ENCODE assay signal across 8 cellular contexts in the genomic region with DNA sequence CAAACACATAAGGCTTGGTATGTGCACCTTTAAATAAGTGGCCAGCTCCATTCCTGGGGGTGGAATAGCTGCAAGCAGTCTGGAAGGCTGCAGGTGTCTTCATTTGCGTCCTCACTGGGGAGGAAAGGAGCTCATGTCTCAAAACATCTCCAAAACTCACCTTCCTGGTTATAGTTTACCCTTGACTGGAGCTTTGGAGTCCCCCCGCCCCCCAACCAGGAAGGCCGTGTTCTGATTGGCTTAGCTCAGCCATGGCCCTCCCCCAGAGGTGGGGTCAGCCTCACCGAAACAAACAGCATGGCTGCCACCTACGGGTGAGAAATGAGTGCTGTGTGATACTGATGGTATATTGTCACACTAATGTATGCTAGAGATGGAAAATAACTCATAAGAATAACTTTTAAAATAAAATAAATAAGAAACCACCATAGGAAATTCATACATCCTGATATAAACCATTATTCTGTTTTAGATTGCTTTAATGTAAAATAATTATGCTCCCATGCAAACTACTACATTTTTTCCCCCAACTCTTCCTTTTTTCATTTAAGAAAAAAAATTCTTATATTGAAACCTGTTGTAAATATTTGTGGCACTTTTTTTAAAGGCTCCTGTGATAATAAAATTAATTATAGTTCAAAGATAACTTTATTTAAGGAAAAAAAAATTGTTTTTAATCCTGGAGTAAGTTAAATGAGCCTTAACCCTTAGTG.
DNase-seq lines count a peak whose midpoint lies in the region; ATAC-seq and TF ChIP-seq lines count a peak whose summit lies in the region.

No MANE protein-coding gene starts in this region.

- CTCF ChIA-PET in HEK293 (lab: Yijun Ruan, JAX) = interaction anchor here (0.6 to 6.8 kb wide), 38 partner anchors 9 to 1443 kb away, joined by 3 to 136 read pairs (median 4); no protein-coding TSS in a partner anchor

- TF ChIP-seq EP300 in esophagus muscularis mucosa (IDR thresholded peaks at IDR 0.05) = no peak

- no peak for TF ChIP-seq POLR2A in esophagus muscularis mucosa (IDR thresholded peaks at IDR 0.05; ENCODE audit: low read depth)

- H3K4me3 ChIP-seq in GM12864 (ENCODE audit: low read depth, low read length) (no peak overlapping the region), HEK293 (ENCODE audit: low read depth, low read length) (no peak overlapping the region), esophagus muscularis mucosa (no peak overlapping the region)

- WGBS in esophagus muscularis mucosa = 79% methylated on average over 5 of the region's 5 CpGs

- H3K4me1 ChIP-seq in HEK293 (ENCODE audit: control insufficient read depth, insufficient read depth, low read length) = no peaks in the 10 kb centered on the region
- H3K4me1 ChIP-seq in esophagus muscularis mucosa = no peaks in the 10 kb centered on the region

- TF ChIP-seq CTCF in GM12864 (IDR thresholded peaks at IDR 0.05; ENCODE audit: low read depth, low read length, missing control alignments) = peak; percentile 18
- peak; percentile 50; the same call in 1 of the 2 replicates for TF ChIP-seq CTCF in HEK293 (tag by site-specific recombination; IDR thresholded peaks at IDR 0.05)
- peak; percentile 90 for TF ChIP-seq CTCF in LNCAP (IDR thresholded peaks at IDR 0.05)
- no peak for TF ChIP-seq CTCF in esophagus muscularis mucosa (IDR thresholded peaks at IDR 0.05)

- H3K27ac ChIP-seq in HEK293 (ENCODE audit: extremely low read depth, low read depth, low read length) (no peak overlapping the region), esophagus muscularis mucosa (replicated peaks in 1 of 4) (no peak overlapping the region)

- H3K27me3 ChIP-seq in esophagus muscularis mucosa = no peaks in the 10 kb centered on the region

- H3K36me3 ChIP-seq in HEK293 (ENCODE audit: control insufficient read depth in 2 of 2, insufficient read depth in 1 of 2, low read length in 2 of 2) (no peaks in the 10 kb centered on the region), esophagus muscularis mucosa (peaks cover 0 to 52% (median 19%) of the 10 kb centered on the region in 4 donors)

- intact Hi-C loops in esophagus muscularis mucosa (cut with DNase I) = no loop called here

- ATAC-seq in esophagus mucosa = peak; percentile 66

- H3K9me3 ChIP-seq in HEK293 (ENCODE audit: control insufficient read depth, insufficient read depth, low read depth, low read length) (no peaks in the 10 kb centered on the region), esophagus muscularis mucosa (no peaks in the 10 kb centered on the region)

- DNase-seq in 8988T = peak; percentile 30
- no peak for DNase-seq in GM12864 (ENCODE audit: low read depth)
- DNase-seq in T follicular helper cell (ENCODE audit: low read depth) = peak; percentile 0
- peak; percentile 73 for DNase-seq in pons (ENCODE audit: low spot score)
- no peak for DNase-seq in esophagus muscularis mucosa (ENCODE audit: extremely low spot score)

- POLR2A ChIA-PET in HEK293 (lab: Yijun Ruan, JAX) = interaction anchor here (1.0 kb wide), 2 partner anchors 44 to 1195 kb away, joined by 3 read pairs; a partner anchor contains a TSS

TF ChIP-seq in HEK293, 187 proteins besides CTCF, POLR2A, EP300 and RAD21 (continues in another document):
- TF ChIP-seq ZNF202 (tag by site-specific recombination; IDR thresholded peaks at IDR 0.05; ENCODE audit: borderline replicate concordance) (no peak), ZNF664 (tag by site-specific recombination; IDR thresholded peaks at IDR 0.05) (no peak), ZNF558 (tag by site-specific recombination; IDR thresholded peaks at IDR 0.05) (no peak), YY2 (tag by site-specific recombination; IDR thresholded peaks at IDR 0.05) (no peak), SP7 (tag by site-specific recombination; IDR thresholded peaks at IDR 0.05) (no peak), ZNF701 (tag by site-specific recombination; IDR thresholded peaks at IDR 0.05) (no peak), SP2 (tag by site-specific recombination; IDR thresholded peaks at IDR 0.05) (peak; percentile 82), ZNF571 (tag by site-specific recombination; IDR thresholded peaks at IDR 0.05) (no peak), ZNF660 (tag by site-specific recombination; IDR thresholded peaks at IDR 0.05) (no peak), ZNF24 (tag by site-specific recombination; IDR thresholded peaks at IDR 0.05) (no peak)
- TF ChIP-seq, protein P1, sequence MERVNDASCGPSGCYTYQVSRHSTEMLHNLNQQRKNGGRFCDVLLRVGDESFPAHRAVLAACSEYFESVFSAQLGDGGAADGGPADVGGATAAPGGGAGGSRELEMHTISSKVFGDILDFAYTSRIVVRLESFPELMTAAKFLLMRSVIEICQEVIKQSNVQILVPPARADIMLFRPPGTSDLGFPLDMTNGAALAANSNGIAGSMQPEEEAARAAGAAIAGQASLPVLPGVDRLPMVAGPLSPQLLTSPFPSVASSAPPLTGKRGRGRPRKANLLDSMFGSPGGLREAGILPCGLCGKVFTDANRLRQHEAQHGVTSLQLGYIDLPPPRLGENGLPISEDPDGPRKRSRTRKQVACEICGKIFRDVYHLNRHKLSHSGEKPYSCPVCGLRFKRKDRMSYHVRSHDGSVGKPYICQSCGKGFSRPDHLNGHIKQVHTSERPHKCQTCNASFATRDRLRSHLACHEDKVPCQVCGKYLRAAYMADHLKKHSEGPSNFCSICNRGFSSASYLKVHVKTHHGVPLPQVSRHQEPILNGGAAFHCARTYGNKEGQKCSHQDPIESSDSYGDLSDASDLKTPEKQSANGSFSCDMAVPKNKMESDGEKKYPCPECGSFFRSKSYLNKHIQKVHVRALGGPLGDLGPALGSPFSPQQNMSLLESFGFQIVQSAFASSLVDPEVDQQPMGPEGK (tag by site-specific recombination; IDR thresholded peaks at IDR 0.05) = peak; percentile 56
- TF ChIP-seq, protein P2, sequence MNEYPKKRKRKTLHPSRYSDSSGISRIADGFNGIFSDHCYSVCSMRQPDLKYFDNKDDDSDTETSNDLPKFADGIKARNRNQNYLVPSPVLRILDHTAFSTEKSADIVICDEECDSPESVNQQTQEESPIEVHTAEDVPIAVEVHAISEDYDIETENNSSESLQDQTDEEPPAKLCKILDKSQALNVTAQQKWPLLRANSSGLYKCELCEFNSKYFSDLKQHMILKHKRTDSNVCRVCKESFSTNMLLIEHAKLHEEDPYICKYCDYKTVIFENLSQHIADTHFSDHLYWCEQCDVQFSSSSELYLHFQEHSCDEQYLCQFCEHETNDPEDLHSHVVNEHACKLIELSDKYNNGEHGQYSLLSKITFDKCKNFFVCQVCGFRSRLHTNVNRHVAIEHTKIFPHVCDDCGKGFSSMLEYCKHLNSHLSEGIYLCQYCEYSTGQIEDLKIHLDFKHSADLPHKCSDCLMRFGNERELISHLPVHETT (tag by site-specific recombination; IDR thresholded peaks at IDR 0.05) = no peak
- TF ChIP-seq, protein P3, sequence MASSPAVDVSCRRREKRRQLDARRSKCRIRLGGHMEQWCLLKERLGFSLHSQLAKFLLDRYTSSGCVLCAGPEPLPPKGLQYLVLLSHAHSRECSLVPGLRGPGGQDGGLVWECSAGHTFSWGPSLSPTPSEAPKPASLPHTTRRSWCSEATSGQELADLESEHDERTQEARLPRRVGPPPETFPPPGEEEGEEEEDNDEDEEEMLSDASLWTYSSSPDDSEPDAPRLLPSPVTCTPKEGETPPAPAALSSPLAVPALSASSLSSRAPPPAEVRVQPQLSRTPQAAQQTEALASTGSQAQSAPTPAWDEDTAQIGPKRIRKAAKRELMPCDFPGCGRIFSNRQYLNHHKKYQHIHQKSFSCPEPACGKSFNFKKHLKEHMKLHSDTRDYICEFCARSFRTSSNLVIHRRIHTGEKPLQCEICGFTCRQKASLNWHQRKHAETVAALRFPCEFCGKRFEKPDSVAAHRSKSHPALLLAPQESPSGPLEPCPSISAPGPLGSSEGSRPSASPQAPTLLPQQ (tag by site-specific recombination; IDR thresholded peaks at IDR 0.05) = 0 out of 2 replicates have a peak, but pooled peaks have one; percentile 13
- TF ChIP-seq, protein P4, sequence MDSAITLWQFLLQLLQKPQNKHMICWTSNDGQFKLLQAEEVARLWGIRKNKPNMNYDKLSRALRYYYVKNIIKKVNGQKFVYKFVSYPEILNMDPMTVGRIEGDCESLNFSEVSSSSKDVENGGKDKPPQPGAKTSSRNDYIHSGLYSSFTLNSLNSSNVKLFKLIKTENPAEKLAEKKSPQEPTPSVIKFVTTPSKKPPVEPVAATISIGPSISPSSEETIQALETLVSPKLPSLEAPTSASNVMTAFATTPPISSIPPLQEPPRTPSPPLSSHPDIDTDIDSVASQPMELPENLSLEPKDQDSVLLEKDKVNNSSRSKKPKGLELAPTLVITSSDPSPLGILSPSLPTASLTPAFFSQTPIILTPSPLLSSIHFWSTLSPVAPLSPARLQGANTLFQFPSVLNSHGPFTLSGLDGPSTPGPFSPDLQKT (IDR thresholded peaks at IDR 0.05; ENCODE audit: borderline replicate concordance, low read depth, low read length) = no peak
- TF ChIP-seq, protein P5, sequence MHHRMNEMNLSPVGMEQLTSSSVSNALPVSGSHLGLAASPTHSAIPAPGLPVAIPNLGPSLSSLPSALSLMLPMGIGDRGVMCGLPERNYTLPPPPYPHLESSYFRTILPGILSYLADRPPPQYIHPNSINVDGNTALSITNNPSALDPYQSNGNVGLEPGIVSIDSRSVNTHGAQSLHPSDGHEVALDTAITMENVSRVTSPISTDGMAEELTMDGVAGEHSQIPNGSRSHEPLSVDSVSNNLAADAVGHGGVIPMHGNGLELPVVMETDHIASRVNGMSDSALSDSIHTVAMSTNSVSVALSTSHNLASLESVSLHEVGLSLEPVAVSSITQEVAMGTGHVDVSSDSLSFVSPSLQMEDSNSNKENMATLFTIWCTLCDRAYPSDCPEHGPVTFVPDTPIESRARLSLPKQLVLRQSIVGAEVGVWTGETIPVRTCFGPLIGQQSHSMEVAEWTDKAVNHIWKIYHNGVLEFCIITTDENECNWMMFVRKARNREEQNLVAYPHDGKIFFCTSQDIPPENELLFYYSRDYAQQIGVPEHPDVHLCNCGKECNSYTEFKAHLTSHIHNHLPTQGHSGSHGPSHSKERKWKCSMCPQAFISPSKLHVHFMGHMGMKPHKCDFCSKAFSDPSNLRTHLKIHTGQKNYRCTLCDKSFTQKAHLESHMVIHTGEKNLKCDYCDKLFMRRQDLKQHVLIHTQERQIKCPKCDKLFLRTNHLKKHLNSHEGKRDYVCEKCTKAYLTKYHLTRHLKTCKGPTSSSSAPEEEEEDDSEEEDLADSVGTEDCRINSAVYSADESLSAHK (tag by site-specific recombination; IDR thresholded peaks at IDR 0.05) = no peak

Comparison
In these comparisons a context has a peak if more than half of its experiments do, and no peak if none do; other contexts are left out.
1. DNase-seq: peak in 8988T (single experiment), T follicular helper cell (single experiment) and pons (single experiment); none in GM12864 (single experiment) and esophagus muscularis mucosa (single experiment).
2. CTCF ChIP-seq: peak in GM12864 (single experiment), HEK293 (single experiment) and LNCAP (single experiment); none in esophagus muscularis mucosa (0 of 3).